In genomic region chr4:8404791-8405515, GRCh38 we compare ENCODE assay signal across 22 cellular contexts.
"Had no signal": no experiment of that assay in that cellular context is flagged by ENCODE, and none has a peak within 500 bp of the region (broad histone marks: within the 10 kb centered on the region; RNA-seq: fewer than 3 reads in every experiment).

No MANE protein-coding gene starts in this region.

- H3K9me3 ChIP-seq: psoas muscle, right lobe of liver, SK-N-SH had no signal

- H3K4me3 ChIP-seq: cardiac muscle cell, psoas muscle, right lobe of liver, smooth muscle cell had no signal

- H3K4me1 ChIP-seq: foreskin keratinocyte, right lobe of liver had no signal

- H3K27ac Mint-ChIP-seq: activated naive CD8-positive, alpha-beta T cell treated with anti-CD3 and anti-CD28 coated beads for 36 hours; activated T-helper 1 cell treated with anti-CD3 and anti-CD28 coated beads, Interleukin-12 subunit alpha, Interleukin-12 subunit beta, Interleukin-2, Interleukin-4 antibody, amounts not matched to agents 30 ng/mL and 10 ng/mL and 1 ng/mL, durations not matched to agents 14 hours and 24 hours and 36 hours; stimulated activated naive B cell treated with anti-CD40 and anti-IgM and Interleukin-4, amounts not matched to agents 10 μg/mL and 1 μg/mL and 100 μg/mL, for 72 hours; T-cell had no signal

- H3K27me3 ChIP-seq: cardiac muscle cell, foreskin keratinocyte, right lobe of liver had no signal

- H3K9me3 Mint-ChIP-seq: activated naive CD8-positive, alpha-beta T cell treated with anti-CD3 and anti-CD28 coated beads for 36 hours; activated T-helper 1 cell treated with anti-CD3 and anti-CD28 coated beads, Interleukin-12 subunit alpha, Interleukin-12 subunit beta, Interleukin-2, Interleukin-4 antibody, amounts not matched to agents 30 ng/mL and 10 ng/mL and 1 ng/mL, durations not matched to agents 14 hours and 24 hours and 36 hours; stimulated activated naive B cell treated with anti-CD40 and anti-IgM and Interleukin-4, amounts not matched to agents 10 μg/mL and 1 μg/mL and 100 μg/mL, for 72 hours; T-cell had no signal

- H3K4me2 ChIP-seq: SK-N-SH, smooth muscle cell had no signal

- ATAC-seq: foreskin keratinocyte; psoas muscle; right lobe of liver; stimulated activated naive B cell treated with anti-CD40 and anti-IgM and Interleukin-4, amounts not matched to agents 10 μg/mL and 1 μg/mL and 100 μg/mL, for 72 hours; T-cell had no signal

- H3K4me1 Mint-ChIP-seq: activated naive CD8-positive, alpha-beta T cell treated with anti-CD3 and anti-CD28 coated beads for 36 hours; neural crest cell had no signal

- H3K27me3 Mint-ChIP-seq: activated naive CD8-positive, alpha-beta T cell treated with anti-CD3 and anti-CD28 coated beads for 36 hours; stimulated activated naive B cell treated with anti-CD40 and anti-IgM and Interleukin-4, amounts not matched to agents 10 μg/mL and 1 μg/mL and 100 μg/mL, for 72 hours; T-cell had no signal

- H3K4me3 Mint-ChIP-seq: activated naive CD8-positive, alpha-beta T cell treated with anti-CD3 and anti-CD28 coated beads for 36 hours; activated T-helper 1 cell treated with anti-CD3 and anti-CD28 coated beads, Interleukin-12 subunit alpha, Interleukin-12 subunit beta, Interleukin-2, Interleukin-4 antibody, amounts not matched to agents 30 ng/mL and 10 ng/mL and 1 ng/mL, durations not matched to agents 14 hours and 24 hours and 36 hours; neural crest cell; stimulated activated naive B cell treated with anti-CD40 and anti-IgM and Interleukin-4, amounts not matched to agents 10 μg/mL and 1 μg/mL and 100 μg/mL, for 72 hours; T-cell had no signal

- DNase-seq: activated CD4-positive, alpha-beta T cell treated with anti-CD3 and anti-CD28 coated beads for 48 hours; activated CD4-positive, CD25-positive, alpha-beta regulatory T cell; activated gamma-delta T cell treated with Interleukin-2 at 50 U/mL for 16 hours; activated naive CD8-positive, alpha-beta T cell treated with anti-CD3 and anti-CD28 coated beads for 36 hours; amniotic stem cell; foreskin keratinocyte; glutamatergic neuron; midbrain; right lobe of liver; stimulated activated CD4-positive, alpha-beta T cell treated with anti-CD3 and anti-CD28 coated beads, Interleukin-4, amount 100 ng/mL, for 4 hours; stimulated activated naive B cell treated with anti-CD40 and anti-IgM and Interleukin-4, amounts not matched to agents 10 μg/mL and 1 μg/mL and 100 μg/mL, for 72 hours; T-cell; T-helper 9 cell had no signal

- FAIRE-seq: keratinocyte, urothelium cell line had no signal

- H3K9ac ChIP-seq: SK-N-SH had no signal

- H3K27ac ChIP-seq: cardiac muscle cell, epithelial cell of prostate, foreskin keratinocyte, psoas muscle, right lobe of liver had no signal
